1 cellular context compared by ENCODE assay signal in genomic region chr3:106086636-106087035, GRCh38.
TF ChIP-seq lines count a peak whose summit lies in the region.

No MANE protein-coding gene starts in this region.

TF ChIP-seq in GM12878, 131 proteins besides CTCF, POLR2A, EP300 and RAD21 (continued from another document):
- no peak for TF ChIP-seq MLLT1 (IDR thresholded peaks at IDR 0.05)
- no peak for TF ChIP-seq PBX3 (IDR thresholded peaks at IDR 0.05; ENCODE audit: insufficient replicate concordance, low read depth, low read length)
- no peak for TF ChIP-seq RELB (IDR thresholded peaks at IDR 0.05; ENCODE audit: low read depth)
- TF ChIP-seq E2F4 (IDR thresholded peaks at IDR 0.05; ENCODE audit: low read depth, low read length): no peak
- TF ChIP-seq ESRRA (IDR thresholded peaks at IDR 0.05; ENCODE audit: low read length): no peak
